In genomic region chr19:30091856-30092255, GRCh38 we compare ENCODE assay signal across 33 cellular contexts.
"Had no signal": no experiment of that assay in that cellular context is flagged by ENCODE, and none has a peak within 500 bp of the region (broad histone marks: within the 10 kb centered on the region; RNA-seq: fewer than 3 reads in every experiment).

No MANE protein-coding gene starts in this region.

- H3K27ac Mint-ChIP-seq: activated B cell treated with CpG ODN at 0.5 μM for 24 hours; activated CD8-positive, alpha-beta T cell treated with anti-CD3 and anti-CD28 coated beads for 36 hours; activated naive CD4-positive, alpha-beta T cell treated with anti-CD3 and anti-CD28 coated beads for 36 hours; activated naive CD4-positive, alpha-beta T cell treated with anti-CD3 and anti-CD28 coated beads, Interleukin-2, amount 50 U/mL, for 24 hours; activated naive CD8-positive, alpha-beta T cell treated with anti-CD3 and anti-CD28 coated beads for 36 hours; activated naive CD8-positive, alpha-beta T cell treated with anti-CD3 and anti-CD28 coated beads, Interleukin-2, amount 50 U/mL, for 24 hours; activated T-helper 1 cell treated with anti-CD3 and anti-CD28 coated beads, Interleukin-12 subunit alpha, Interleukin-12 subunit beta, Interleukin-2, Interleukin-4 antibody, amounts not matched to agents 30 ng/mL and 10 ng/mL and 1 ng/mL, durations not matched to agents 14 hours and 24 hours and 36 hours; activated T-helper 2 cell treated with anti-CD3 and anti-CD28 coated beads, Interferon-gamma antibody, Interleukin-2, Interleukin-4, amounts not matched to agents 10 μg/mL and 5 μg/mL and 100 μg/mL, durations not matched to agents 14 hours and 24 hours and 36 hours; effector memory CD8-positive, alpha-beta T cell; T-helper 17 cell; T-helper 2 cell treated with Interferon-gamma antibody and Interleukin-4, amounts not matched to agents 5 μg/mL and 100 μg/mL, for 36 hours had no signal

- H3K9me3 ChIP-seq: adrenal gland, body of pancreas, esophagus muscularis mucosa, gastrocnemius medialis had no signal

- H3K36me3 Mint-ChIP-seq: activated naive CD4-positive, alpha-beta T cell treated with anti-CD3 and anti-CD28 coated beads, Interleukin-2, amount 50 U/mL, for 24 hours; activated naive CD8-positive, alpha-beta T cell treated with anti-CD3 and anti-CD28 coated beads for 36 hours had no signal

- ATAC-seq: activated CD4-positive, CD25-positive, alpha-beta regulatory T cell treated with anti-CD3 and anti-CD28 coated beads, Interleukin-2, amount 50 U/mL, for 24 hours; activated CD8-positive, alpha-beta T cell treated with anti-CD3 and anti-CD28 coated beads for 36 hours; activated naive CD8-positive, alpha-beta T cell treated with anti-CD3 and anti-CD28 coated beads, Interleukin-2, amount 50 U/mL, for 24 hours; body of pancreas; effector memory CD8-positive, alpha-beta T cell; foreskin keratinocyte; gastrocnemius medialis; T-helper 17 cell had no signal

- H3K36me3 ChIP-seq: adrenal gland, esophagus muscularis mucosa, gastrocnemius medialis, WERI-Rb-1 had no signal

- H3K9me3 Mint-ChIP-seq: activated B cell treated with CpG ODN at 0.5 μM for 24 hours; activated CD8-positive, alpha-beta T cell treated with anti-CD3 and anti-CD28 coated beads for 36 hours; activated naive CD4-positive, alpha-beta T cell treated with anti-CD3 and anti-CD28 coated beads for 36 hours; activated naive CD4-positive, alpha-beta T cell treated with anti-CD3 and anti-CD28 coated beads, Interleukin-2, amount 50 U/mL, for 24 hours; activated naive CD8-positive, alpha-beta T cell treated with anti-CD3 and anti-CD28 coated beads for 36 hours; activated naive CD8-positive, alpha-beta T cell treated with anti-CD3 and anti-CD28 coated beads, Interleukin-2, amount 50 U/mL, for 24 hours; activated T-helper 1 cell treated with anti-CD3 and anti-CD28 coated beads, Interleukin-12 subunit alpha, Interleukin-12 subunit beta, Interleukin-2, Interleukin-4 antibody, amounts not matched to agents 30 ng/mL and 10 ng/mL and 1 ng/mL, durations not matched to agents 14 hours and 24 hours and 36 hours; activated T-helper 2 cell treated with anti-CD3 and anti-CD28 coated beads, Interferon-gamma antibody, Interleukin-2, Interleukin-4, amounts not matched to agents 10 μg/mL and 5 μg/mL and 100 μg/mL, durations not matched to agents 14 hours and 24 hours and 36 hours; effector memory CD8-positive, alpha-beta T cell; T-helper 2 cell treated with Interferon-gamma antibody and Interleukin-4, amounts not matched to agents 5 μg/mL and 100 μg/mL, for 36 hours had no signal

- H3K27ac ChIP-seq: adrenal gland, body of pancreas, esophagus muscularis mucosa, foreskin keratinocyte, gastrocnemius medialis, WERI-Rb-1 had no signal

- DNase-seq: activated B cell treated with CpG ODN at 0.5 μM for 24 hours; activated CD4-positive, alpha-beta T cell treated with anti-CD3 and anti-CD28 coated beads for 48 hours; activated CD4-positive, alpha-beta T cell treated with anti-CD3 and anti-CD28 coated beads, Interleukin-2, amount 50 U/mL, for 1 hour; activated CD4-positive, alpha-beta T cell treated with anti-CD3 and anti-CD28 coated beads, Interleukin-2, amount 50 U/mL, for 48 hours; activated CD8-positive, alpha-beta memory T cell treated with anti-CD3 and anti-CD28 coated beads for 24 hours; activated CD8-positive, alpha-beta memory T cell treated with anti-CD3 and anti-CD28 coated beads, Interleukin-2, amount 50 U/mL, for 4 hours; activated CD8-positive, alpha-beta T cell treated with anti-CD3 and anti-CD28 coated beads for 36 hours; activated naive CD4-positive, alpha-beta T cell treated with anti-CD3 and anti-CD28 coated beads for 36 hours; activated naive CD8-positive, alpha-beta T cell treated with anti-CD3 and anti-CD28 coated beads for 36 hours; activated naive CD8-positive, alpha-beta T cell treated with anti-CD3 and anti-CD28 coated beads, Interleukin-2, amount 50 U/mL, for 24 hours; activated T-cell treated with anti-CD3 and anti-CD28 coated beads, Interleukin-2, amount 50 U/mL, for 1 hour; activated T-cell treated with anti-CD3 and anti-CD28 coated beads, Interleukin-2, amount 50 U/mL, for 48 hours; adrenal gland; amygdala; body of pancreas; caudate nucleus; cortex of kidney; dermis blood vessel endothelial cell; effector CD4-positive, alpha-beta T cell; effector memory CD8-positive, alpha-beta T cell; erythroblast; foreskin keratinocyte; gastrocnemius medialis; T-helper 1 cell; T-helper 17 cell; T1000; WERI-Rb-1 had no signal

- H3K27me3 ChIP-seq: adrenal gland, body of pancreas, foreskin keratinocyte, gastrocnemius medialis had no signal

- H3K4me3 ChIP-seq: adrenal gland, body of pancreas, esophagus muscularis mucosa, gastrocnemius medialis had no signal

- H3K4me1 ChIP-seq: adrenal gland, body of pancreas, esophagus muscularis mucosa, foreskin keratinocyte, gastrocnemius medialis had no signal

- H3K4me3 Mint-ChIP-seq: activated B cell treated with CpG ODN at 0.5 μM for 24 hours; activated CD8-positive, alpha-beta T cell treated with anti-CD3 and anti-CD28 coated beads for 36 hours; activated naive CD4-positive, alpha-beta T cell treated with anti-CD3 and anti-CD28 coated beads for 36 hours; activated naive CD4-positive, alpha-beta T cell treated with anti-CD3 and anti-CD28 coated beads, Interleukin-2, amount 50 U/mL, for 24 hours; activated naive CD8-positive, alpha-beta T cell treated with anti-CD3 and anti-CD28 coated beads for 36 hours; activated naive CD8-positive, alpha-beta T cell treated with anti-CD3 and anti-CD28 coated beads, Interleukin-2, amount 50 U/mL, for 24 hours; activated T-helper 1 cell treated with anti-CD3 and anti-CD28 coated beads, Interleukin-12 subunit alpha, Interleukin-12 subunit beta, Interleukin-2, Interleukin-4 antibody, amounts not matched to agents 30 ng/mL and 10 ng/mL and 1 ng/mL, durations not matched to agents 14 hours and 24 hours and 36 hours; effector memory CD8-positive, alpha-beta T cell; T-helper 17 cell; T-helper 2 cell treated with Interferon-gamma antibody and Interleukin-4, amounts not matched to agents 5 μg/mL and 100 μg/mL, for 36 hours had no signal

- H3K4me1 Mint-ChIP-seq: activated B cell treated with CpG ODN at 0.5 μM for 24 hours; activated naive CD4-positive, alpha-beta T cell treated with anti-CD3 and anti-CD28 coated beads, Interleukin-2, amount 50 U/mL, for 24 hours; activated naive CD8-positive, alpha-beta T cell treated with anti-CD3 and anti-CD28 coated beads for 36 hours; activated naive CD8-positive, alpha-beta T cell treated with anti-CD3 and anti-CD28 coated beads, Interleukin-2, amount 50 U/mL, for 24 hours; T-helper 17 cell had no signal

- H3K27me3 Mint-ChIP-seq: activated CD8-positive, alpha-beta T cell treated with anti-CD3 and anti-CD28 coated beads for 36 hours; activated naive CD4-positive, alpha-beta T cell treated with anti-CD3 and anti-CD28 coated beads, Interleukin-2, amount 50 U/mL, for 24 hours; activated naive CD8-positive, alpha-beta T cell treated with anti-CD3 and anti-CD28 coated beads for 36 hours; activated naive CD8-positive, alpha-beta T cell treated with anti-CD3 and anti-CD28 coated beads, Interleukin-2, amount 50 U/mL, for 24 hours had no signal
